In genomic region chrX:71067727-71068051, GRCh38 we compare ENCODE assay signal across 8 cellular contexts. TPM values are rescaled to one million over a fixed set of nuclear protein-coding genes. Genes with fewer than 3 reads are reported as not detected.
DNase-seq lines count a peak whose midpoint lies in the region; ATAC-seq lines count a peak whose summit lies in the region.

No MANE protein-coding gene starts in this region.

- no peaks in the 10 kb centered on the region for H3K9me3 Mint-ChIP-seq in effector memory CD8-positive, alpha-beta T cell
- H3K9me3 Mint-ChIP-seq in natural killer cell treated with Interleukin-12 subunit alpha and Interleukin-12 subunit beta and Interleukin-15 and Interleukin-18, amount 100 ng/mL, for 72 hours = no peaks in the 10 kb centered on the region

- H3K4me1 Mint-ChIP-seq in effector memory CD8-positive, alpha-beta T cell (ENCODE audit: low read depth in 2 of 2) = peaks cover 16 to 17% of the 10 kb centered on the region in 2 donors
- peaks cover 6 to 19% of the 10 kb centered on the region in 2 donors for H3K4me1 Mint-ChIP-seq in natural killer cell treated with Interleukin-12 subunit alpha and Interleukin-12 subunit beta and Interleukin-15 and Interleukin-18, amount 100 ng/mL, for 72 hours (ENCODE audit: low read depth in 2 of 2)

- H3K27me3 Mint-ChIP-seq in effector memory CD8-positive, alpha-beta T cell = no peaks in the 10 kb centered on the region
- H3K27me3 Mint-ChIP-seq in natural killer cell treated with Interleukin-12 subunit alpha and Interleukin-12 subunit beta and Interleukin-15 and Interleukin-18, amount 100 ng/mL, for 72 hours = peaks cover 0 to 7% of the 10 kb centered on the region in 2 donors

- ATAC-seq in GM21528 (IDR thresholded peaks at IDR 0.05; ENCODE audit: low FRiP score, unreplicated experiment) = peak; percentile 12
- ATAC-seq in effector memory CD8-positive, alpha-beta T cell (replicated peaks) = no peak
- no peak for ATAC-seq in natural killer cell treated with Interleukin-12 subunit alpha and Interleukin-12 subunit beta and Interleukin-15 and Interleukin-18, amount 100 ng/mL, for 72 hours

- H3K36me3 Mint-ChIP-seq in effector memory CD8-positive, alpha-beta T cell (ENCODE audit: insufficient read depth) = peaks cover 14% of the 10 kb centered on the region
- H3K36me3 Mint-ChIP-seq in natural killer cell treated with Interleukin-12 subunit alpha and Interleukin-12 subunit beta and Interleukin-15 and Interleukin-18, amount 100 ng/mL, for 72 hours = peaks cover 5% of the 10 kb centered on the region

- peak overlapping the region; percentile 91 to 98 for H3K4me3 Mint-ChIP-seq in effector memory CD8-positive, alpha-beta T cell
- H3K4me3 Mint-ChIP-seq in natural killer cell treated with Interleukin-12 subunit alpha and Interleukin-12 subunit beta and Interleukin-15 and Interleukin-18, amount 100 ng/mL, for 72 hours = peak overlapping the region; percentile 99

- DNase-seq in NCI-H69 (lab: John Stamatoyannopoulos, UW) (peak; percentile 48), iPS-NIHi7 (ENCODE audit: extremely low spot score) (no peak), NK-92 (lab: John Stamatoyannopoulos, UW; ENCODE audit: unreplicated experiment) (no peak), AG20443 (ENCODE audit: low spot score) (no peak)
- DNase-seq in effector memory CD8-positive, alpha-beta T cell = no peak
- DNase-seq in natural killer cell treated with Interleukin-12 subunit alpha and Interleukin-12 subunit beta and Interleukin-15 and Interleukin-18, amount 100 ng/mL, for 72 hours (ENCODE audit: low spot score) = no peak
- no peak for DNase-seq in stimulated activated CD4-positive, alpha-beta T cell treated with anti-CD3 and anti-CD28 coated beads, Interleukin-2, amount 100 ng/mL, for 48 hours

- H3K27ac Mint-ChIP-seq in effector memory CD8-positive, alpha-beta T cell = peak overlapping the region; percentile 93 to 97
- H3K27ac Mint-ChIP-seq in natural killer cell treated with Interleukin-12 subunit alpha and Interleukin-12 subunit beta and Interleukin-15 and Interleukin-18, amount 100 ng/mL, for 72 hours = peak overlapping the region; percentile 86 to 87

RNA-seq across cellular contexts. Expression of gene SNX12, which starts 0.4 kb away (rescaled TPM):
- total RNA-seq in natural killer cell treated with Interleukin-12 subunit alpha and Interleukin-12 subunit beta and Interleukin-15 and Interleukin-18, amount 100 ng/mL, for 72 hours = 10 to 100 TPM; 43.3 to 51.8 TPM

RNA-seq across cellular contexts. Expression of gene FOXO4, which starts 28.0 kb away (rescaled TPM):
- 10 to 100 TPM; 10.0 to 20.6 TPM for total RNA-seq in natural killer cell treated with Interleukin-12 subunit alpha and Interleukin-12 subunit beta and Interleukin-15 and Interleukin-18, amount 100 ng/mL, for 72 hours

RNA-seq across cellular contexts. Expression of gene CXorf65, which starts 38.9 kb away (rescaled TPM):
- 10 to 100 TPM; 18.0 to 28.1 TPM for total RNA-seq in natural killer cell treated with Interleukin-12 subunit alpha and Interleukin-12 subunit beta and Interleukin-15 and Interleukin-18, amount 100 ng/mL, for 72 hours

RNA-seq across cellular contexts. Expression of gene IL2RG, which starts 43.7 kb away (rescaled TPM):
- 100 to 1,000 TPM; 241 to 512 TPM for total RNA-seq in natural killer cell treated with Interleukin-12 subunit alpha and Interleukin-12 subunit beta and Interleukin-15 and Interleukin-18, amount 100 ng/mL, for 72 hours

RNA-seq across cellular contexts. Expression of gene MED12, which starts 50.7 kb away (rescaled TPM):
- 10 to 100 TPM; 68.5 to 72.9 TPM for total RNA-seq in natural killer cell treated with Interleukin-12 subunit alpha and Interleukin-12 subunit beta and Interleukin-15 and Interleukin-18, amount 100 ng/mL, for 72 hours
